16 cellular contexts compared by ENCODE assay signal in the genomic region with DNA sequence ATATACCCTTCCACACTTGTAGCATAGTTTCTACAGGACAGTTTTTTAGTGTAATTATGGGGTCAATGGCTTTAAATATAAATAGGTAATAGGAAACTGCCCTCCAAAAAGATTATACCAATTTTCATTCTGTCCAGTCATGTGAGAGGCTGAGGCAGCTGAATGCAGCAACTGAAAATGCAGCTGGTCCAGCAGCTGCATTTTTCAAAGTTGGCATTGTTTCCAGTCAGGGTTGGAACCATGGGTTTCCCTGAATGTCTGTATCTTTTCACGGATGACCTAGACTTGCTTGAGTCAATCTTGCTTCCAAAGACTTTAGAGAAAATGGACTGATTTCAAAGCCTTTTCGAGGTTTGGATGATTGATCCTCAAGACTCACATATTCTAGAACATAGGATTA.
DNase-seq lines count a peak whose midpoint lies in the region; TF ChIP-seq lines count a peak whose summit lies in the region.
"Had no signal": no experiment of that assay in that cellular context is flagged by ENCODE, and none has a peak within 500 bp of the region (broad histone marks: within the 10 kb centered on the region; RNA-seq: fewer than 3 reads in every experiment).

No MANE protein-coding gene starts in this region.

- in situ Hi-C loops in GM13976 (cut with MboI; ENCODE audit: low sequenced_read_pairs, unreplicated experiment), result no loop called here

- no peak for TF ChIP-seq CTCF in GM13976 (IDR thresholded peaks at IDR 0.05; ENCODE audit: borderline replicate concordance, control extremely low read depth, extremely low read depth, insufficient read depth, missing control alignments)
- no peak for TF ChIP-seq CTCF in GM20000 (IDR thresholded peaks at IDR 0.05; ENCODE audit: extremely low read depth, missing control alignments)

- DNase-seq in DMS53 treated with DMSO at 0.1 percent for 48 hours (lab: John Stamatoyannopoulos, UW; ENCODE audit: unreplicated experiment) (peak; percentile 5), NCI-H69 (lab: John Stamatoyannopoulos, UW) (peak; percentile 55), globus pallidus (ENCODE audit: low spot score) (peak; percentile 81), pons (ENCODE audit: low spot score) (peak; percentile 71), glomerular visceral epithelial cell (ENCODE audit: extremely low spot score) (no peak), GM13976 (ENCODE audit: low spot score) (no peak), NCI-H446 (lab: John Stamatoyannopoulos, UW) (no peak), GM20000 (ENCODE audit: low spot score) (no peak)
- DNase-seq: activated gamma-delta T cell treated with Interleukin-2 at 50 U/mL for 16 hours; EL; foreskin keratinocyte; natural killer cell; NCI-H1436 treated with DMSO at 0.1 percent for 48 hours; NCI-H748 treated with DMSO at 0.1 percent for 48 hours; stimulated activated CD4-positive, alpha-beta T cell treated with anti-CD3 and anti-CD28 coated beads, Interleukin-4, amount 100 ng/mL, for 1 hour; stimulated activated naive CD8-positive, alpha-beta T cell treated with anti-CD3 and anti-CD28 coated beads, Interleukin-15, amount 100 ng/mL, for 72 hours had no signal

Comparison
In these comparisons a context has a peak if more than half of its experiments do, and no peak if none do; other contexts are left out.
1. DNase-seq: peak in DMS53 treated with DMSO at 0.1 percent for 48 hours (single experiment), NCI-H69 (single experiment), globus pallidus (single experiment) and pons (single experiment); none in glomerular visceral epithelial cell (single experiment), GM13976 (single experiment), NCI-H446 (0 of 2) and GM20000 (single experiment).